ENCODE assay signal across 9 cellular contexts in genomic region chr19:3721131-3721899, GRCh38. TPM values are rescaled to one million over a fixed set of nuclear protein-coding genes. Genes with fewer than 3 reads are reported as not detected.
DNase-seq lines count a peak whose midpoint lies in the region; ATAC-seq, FAIRE-seq and TF ChIP-seq lines count a peak whose summit lies in the region.
"Had no signal": no experiment of that assay in that cellular context is flagged by ENCODE, and none has a peak within 500 bp of the region (broad histone marks: within the 10 kb centered on the region; RNA-seq: fewer than 3 reads in every experiment).

No MANE protein-coding gene starts in this region.

- ATAC-seq in Right ventricle myocardium inferior (peak; percentile 57), HG03565 (IDR thresholded peaks at IDR 0.05; ENCODE audit: unreplicated experiment) (no peak)
- peak; percentile 82 for ATAC-seq in central memory CD8-positive, alpha-beta T cell (replicated peaks; ENCODE audit: extremely low read depth, poor library complexity, severe bottlenecking)

- H3K9ac ChIP-seq in kidney (ENCODE audit: low read length in 2 of 2): no peak overlapping the region

- no peaks in the 10 kb centered on the region for H3K4me1 Mint-ChIP-seq in central memory CD8-positive, alpha-beta T cell

- H3K4me3 ChIP-seq in right atrium auricular region (peak overlapping the region in 1 of 2 donors; percentile 26), kidney (ENCODE audit: low read length in 2 of 2) (peak overlapping the region in 1 of 2 donors; percentile 64)

- no peaks in the 10 kb centered on the region for H3K36me3 Mint-ChIP-seq in central memory CD8-positive, alpha-beta T cell (ENCODE audit: insufficient read depth)

- intact Hi-C loops in Right ventricle myocardium inferior (cut with DNase I) (no loop called here), kidney (cut with DNase I) (no loop called here)

- H3K27me3 Mint-ChIP-seq in central memory CD8-positive, alpha-beta T cell: peaks cover 14% of the 10 kb centered on the region

- H3K27ac ChIP-seq in right atrium auricular region (no peak overlapping the region), kidney (ENCODE audit: low read depth in 2 of 2, low read length in 2 of 2) (peak overlapping the region; percentile 22 to 32)

- H3K36me3 ChIP-seq in right atrium auricular region: no peaks in the 10 kb centered on the region
- H3K36me3 ChIP-seq in kidney (ENCODE audit: control insufficient read depth in 1 of 2, insufficient read depth in 2 of 2, low read length in 2 of 2): no peaks in the 10 kb centered on the region
- H3K36me3 ChIP-seq: tibial nerve had no signal

- H3K4me1 ChIP-seq in right atrium auricular region (peaks cover 0 to 18% of the 10 kb centered on the region in 2 donors), kidney (ENCODE audit: control insufficient read depth in 1 of 2, insufficient read depth in 1 of 2, low read depth in 1 of 2, low read length in 2 of 2) (peaks cover 3 to 5% of the 10 kb centered on the region in 2 donors)

- peaks cover 21 to 29% of the 10 kb centered on the region in 2 donors for H3K27me3 ChIP-seq in right atrium auricular region

- no peak for FAIRE-seq in kidney (lab: Jason Lieb, UNC)

- H3K9me3 ChIP-seq in right atrium auricular region (no peaks in the 10 kb centered on the region), kidney (ENCODE audit: control insufficient read depth in 1 of 2, low read length in 2 of 2) (no peaks in the 10 kb centered on the region)
- H3K9me3 ChIP-seq: tibial nerve had no signal

- DNase-seq in Right ventricle myocardium inferior (ENCODE audit: missing footprints): peak; percentile 83
- DNase-seq in right atrium auricular region (ENCODE audit: low spot score): no peak
- peak; percentile 93 for DNase-seq in NCI-H2171 treated with DMSO at 0.1 percent for 48 hours (lab: John Stamatoyannopoulos, UW)
- peak; percentile 85 to 87 for DNase-seq in activated CD4-positive, alpha-beta T cell treated with anti-CD3 and anti-CD28 coated beads for 24 hours (ENCODE audit: low read depth in 2 of 2)
- DNase-seq in central memory CD8-positive, alpha-beta T cell (ENCODE audit: low spot score in 2 of 2): peak; percentile 70 to 83
- peak; percentile 96 for DNase-seq in kidney
- DNase-seq in stimulated activated CD4-positive, alpha-beta T cell treated with anti-CD3 and anti-CD28 coated beads, Interleukin-1b, Interleukin-23, amount 100 ng/mL, for 4 hours (ENCODE audit: low read depth in 2 of 2): peak; percentile 77 to 86

- TF ChIP-seq CTCF in right atrium auricular region (IDR thresholded peaks at IDR 0.05) (no peak), kidney (IDR thresholded peaks at IDR 0.05; ENCODE audit: borderline replicate concordance, extremely low read depth, insufficient read depth) (peak; percentile 26)

- H3K27ac Mint-ChIP-seq in central memory CD8-positive, alpha-beta T cell (ENCODE audit: low read depth): no peak overlapping the region

- peak overlapping the region; percentile 73 for H3K4me3 Mint-ChIP-seq in central memory CD8-positive, alpha-beta T cell

- H3K9me3 Mint-ChIP-seq in central memory CD8-positive, alpha-beta T cell: no peaks in the 10 kb centered on the region

RNA-seq across cellular contexts. Expression of gene TJP3, which starts 13.1 kb away (rescaled TPM):
- total RNA-seq in Right ventricle myocardium inferior (0.62 TPM), right atrium auricular region (1 to 10 TPM in 1 of 2 donors, not detected in 1; 1.1 TPM), kidney (26.5 TPM)
- polyA plus RNA-seq in kidney (ENCODE audit: insufficient read depth, low read depth, low replicate concordance): 32.5 TPM

RNA-seq across cellular contexts. Expression of gene PIP5K1C, which starts 21.0 kb away (rescaled TPM):
- total RNA-seq in Right ventricle myocardium inferior: 34.7 TPM
- 10 to 100 TPM; 31.3 to 45.8 TPM for total RNA-seq in right atrium auricular region
- total RNA-seq in kidney: 35.6 TPM
- 11.2 TPM for polyA plus RNA-seq in kidney (ENCODE audit: insufficient read depth, low read depth, low replicate concordance)

RNA-seq across cellular contexts. Expression of gene APBA3, which starts 40.2 kb away (rescaled TPM):
- 12.7 TPM for total RNA-seq in Right ventricle myocardium inferior
- 10 to 100 TPM; 14.7 to 24.8 TPM for total RNA-seq in right atrium auricular region
- 27.5 TPM for total RNA-seq in kidney
- polyA plus RNA-seq in kidney (ENCODE audit: insufficient read depth, low read depth, low replicate concordance): 17.1 TPM

RNA-seq across cellular contexts. Expression of gene MRPL54, which starts 41.2 kb away (rescaled TPM):
- total RNA-seq in Right ventricle myocardium inferior (73.8 TPM), right atrium auricular region (10 to 100 TPM; 81.0 to 84.4 TPM), kidney (57.6 TPM)
- 151 TPM for polyA plus RNA-seq in kidney (ENCODE audit: insufficient read depth, low read depth, low replicate concordance)

RNA-seq across cellular contexts. Expression of gene RAX2, which starts 50.7 kb away (rescaled TPM):
- total RNA-seq in Right ventricle myocardium inferior (not detected), right atrium auricular region (not detected), kidney (not detected)
- polyA plus RNA-seq in kidney (ENCODE audit: insufficient read depth, low read depth, low replicate concordance): not detected
- total RNA-seq: tibial nerve had no signal

Comparison
In these comparisons a context has a peak if more than half of its experiments do, and no peak if none do; other contexts are left out.
1. H3K27ac ChIP-seq: peak in kidney (2 of 2); none in right atrium auricular region (0 of 2).
2. RNA of gene TJP3, which starts 13.1 kb away (total RNA-seq): 26.5 TPM in kidney (single experiment); 1.1 TPM in right atrium auricular region and 0.62 TPM in Right ventricle myocardium inferior (single experiment); every median in the first group is over 10 times any median in the second.